17 cellular contexts compared by ENCODE assay signal in the genomic region with DNA sequence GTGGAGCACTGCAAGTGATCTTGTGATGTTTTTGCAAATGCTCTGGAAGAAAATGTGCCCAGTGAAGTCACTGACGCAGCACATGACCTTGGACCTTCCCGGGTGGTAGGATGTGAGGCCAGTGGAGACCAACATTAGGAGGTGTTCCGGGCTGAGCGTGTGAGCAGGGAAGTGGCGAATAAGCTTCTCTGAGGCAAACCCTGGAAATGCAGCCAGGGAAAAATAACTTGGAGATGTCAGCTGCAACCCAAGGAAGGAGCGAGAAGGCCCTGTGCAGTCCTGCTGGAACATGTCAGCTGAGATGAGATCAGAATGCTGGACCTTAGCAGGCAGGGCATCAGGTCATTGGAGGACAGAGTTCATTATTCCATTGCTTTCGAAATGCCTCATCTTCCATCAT. TPM values are rescaled to one million over a fixed set of nuclear protein-coding genes. Genes with fewer than 3 reads are reported as not detected.
DNase-seq lines count a peak whose midpoint lies in the region; ATAC-seq and TF ChIP-seq lines count a peak whose summit lies in the region.
"Had no signal": no experiment of that assay in that cellular context is flagged by ENCODE, and none has a peak within 500 bp of the region (broad histone marks: within the 10 kb centered on the region; RNA-seq: fewer than 3 reads in every experiment).

No MANE protein-coding gene starts in this region.

- H3K9me3 ChIP-seq in ascending aorta (no peaks in the 10 kb centered on the region), mucosa of descending colon (no peaks in the 10 kb centered on the region), upper lobe of left lung (no peaks in the 10 kb centered on the region), WERI-Rb-1 (ENCODE audit: severe bottlenecking) (no peaks in the 10 kb centered on the region), endodermal cell (ENCODE audit: control insufficient read depth, low read length) (no peaks in the 10 kb centered on the region)
- H3K9me3 ChIP-seq: breast epithelium, HAP-1, Peyer's patch had no signal

- H3K27me3 ChIP-seq in ascending aorta (no peaks in the 10 kb centered on the region), upper lobe of left lung (no peaks in the 10 kb centered on the region), WERI-Rb-1 (ENCODE audit: insufficient read depth, low read depth, severe bottlenecking) (no peaks in the 10 kb centered on the region), endodermal cell (ENCODE audit: control insufficient read depth, insufficient read depth, low read length, poor library complexity, severe bottlenecking) (peaks cover 22% of the 10 kb centered on the region)
- H3K27me3 ChIP-seq: breast epithelium, Peyer's patch had no signal

- CTCF ChIA-PET in activated CD4-positive, alpha-beta T cell treated with anti-CD3 and anti-CD28 coated beads for 36 hours (lab: Charles Lee) = no interaction called here

- no peaks in the 10 kb centered on the region for H3K36me3 ChIP-seq in ascending aorta
- H3K36me3 ChIP-seq in mucosa of descending colon (ENCODE audit: low read depth) = no peaks in the 10 kb centered on the region
- no peaks in the 10 kb centered on the region for H3K36me3 ChIP-seq in upper lobe of left lung
- H3K36me3 ChIP-seq in WERI-Rb-1 = no peaks in the 10 kb centered on the region
- no peaks in the 10 kb centered on the region for H3K36me3 ChIP-seq in endodermal cell (ENCODE audit: control insufficient read depth, insufficient read depth, low read length)
- H3K36me3 ChIP-seq: breast epithelium, HAP-1, Peyer's patch had no signal

- H3K27me3 Mint-ChIP-seq in endodermal cell (ENCODE audit: insufficient read depth) = peaks cover 64% of the 10 kb centered on the region
- peaks cover 2% of the 10 kb centered on the region for H3K27me3 Mint-ChIP-seq in activated CD4-positive, alpha-beta T cell treated with anti-CD3 and anti-CD28 coated beads for 36 hours
- H3K27me3 Mint-ChIP-seq: activated naive CD4-positive, alpha-beta T cell treated with anti-CD3 and anti-CD28 coated beads, Interleukin-2, amount 50 U/mL, for 24 hours had no signal

- H3K27ac Mint-ChIP-seq in endodermal cell = no peak overlapping the region
- no peak overlapping the region for H3K27ac Mint-ChIP-seq in activated CD4-positive, alpha-beta T cell treated with anti-CD3 and anti-CD28 coated beads for 36 hours
- H3K27ac Mint-ChIP-seq: activated naive CD4-positive, alpha-beta T cell treated with anti-CD3 and anti-CD28 coated beads, Interleukin-2, amount 50 U/mL, for 24 hours had no signal

- DNase-seq in ascending aorta (ENCODE audit: low spot score in 2 of 2) (peak; percentile 26 to 76), fibroblast of mammary gland (ENCODE audit: low read depth) (peak; percentile 84), mucosa of descending colon (peak in 1 of 3 donors; percentile 13), upper lobe of left lung (peak in 1 of 2 donors; percentile 25), WERI-Rb-1 (no peak), endodermal cell (no peak), hepatic stellate cell (ENCODE audit: low spot score) (no peak)
- DNase-seq in activated CD4-positive, alpha-beta T cell treated with anti-CD3 and anti-CD28 coated beads for 36 hours = no peak
- DNase-seq: activated CD4-positive, alpha-beta T cell treated with anti-CD3 and anti-CD28 coated beads, Interleukin-2, amount 50 U/mL, for 1 hour; foreskin melanocyte; KBM-7; NCI-H1105 treated with DMSO at 0.1 percent for 48 hours; NCI-H774 had no signal

- no peak overlapping the region for H3K9ac ChIP-seq in endodermal cell (ENCODE audit: extremely low read depth, low read length, poor library complexity, severe bottlenecking)

- peak in 1 of 4 donors; percentile 72 for TF ChIP-seq EP300 in upper lobe of left lung (IDR thresholded peaks at IDR 0.05)

- peaks cover 6% of the 10 kb centered on the region for H3K9me3 Mint-ChIP-seq in endodermal cell
- H3K9me3 Mint-ChIP-seq in activated CD4-positive, alpha-beta T cell treated with anti-CD3 and anti-CD28 coated beads for 36 hours (ENCODE audit: low read depth) = peaks cover 2% of the 10 kb centered on the region
- H3K9me3 Mint-ChIP-seq: activated naive CD4-positive, alpha-beta T cell treated with anti-CD3 and anti-CD28 coated beads, Interleukin-2, amount 50 U/mL, for 24 hours had no signal

- H3K4me3 ChIP-seq in ascending aorta (no peak overlapping the region), fibroblast of mammary gland (ENCODE audit: control insufficient read depth, low read depth, low read length) (no peak overlapping the region), mucosa of descending colon (no peak overlapping the region), upper lobe of left lung (no peak overlapping the region), WERI-Rb-1 (ENCODE audit: low read depth, low read length) (no peak overlapping the region), endodermal cell (ENCODE audit: low read length) (no peak overlapping the region)
- H3K4me3 ChIP-seq: breast epithelium, HAP-1, Peyer's patch had no signal

- 63 to 66% methylated on average over 7 of the region's 7 CpGs for WGBS in upper lobe of left lung, 2 donors
- WGBS in endodermal cell (ENCODE audit: insufficient coverage in 1 of 2, insufficient read length in 1 of 2), 2 experiments = 90 to 94% methylated on average over 7 of the region's 7 CpGs

- TF ChIP-seq CTCF in ascending aorta (IDR thresholded peaks at IDR 0.05) = no peak
- no peak for TF ChIP-seq CTCF in fibroblast of mammary gland (conservative IDR thresholded peaks at IDR 0.05; ENCODE audit: control insufficient read depth, insufficient read depth, low read depth, low read length)
- no peak for TF ChIP-seq CTCF in mucosa of descending colon (IDR thresholded peaks at IDR 0.05)
- TF ChIP-seq CTCF in upper lobe of left lung (IDR thresholded peaks at IDR 0.05) = no peak
- no peak for TF ChIP-seq CTCF in WERI-Rb-1 (IDR thresholded peaks at IDR 0.05; ENCODE audit: low read depth, low read length)
- no peak for TF ChIP-seq CTCF in endodermal cell (conservative IDR thresholded peaks at IDR 0.05)

- intact Hi-C loops in ascending aorta (cut with DNase I) (no loop called here), mucosa of descending colon (cut with DNase I, micrococcal nuclease) (no loop called here)
- intact Hi-C loops in activated CD4-positive, alpha-beta T cell treated with anti-CD3 and anti-CD28 coated beads for 36 hours (cut with DNase I, micrococcal nuclease) = no loop called here

- no peaks in the 10 kb centered on the region for H3K36me3 Mint-ChIP-seq in endodermal cell (ENCODE audit: low read depth)
- no peaks in the 10 kb centered on the region for H3K36me3 Mint-ChIP-seq in activated CD4-positive, alpha-beta T cell treated with anti-CD3 and anti-CD28 coated beads for 36 hours (ENCODE audit: low read depth)
- H3K36me3 Mint-ChIP-seq: activated naive CD4-positive, alpha-beta T cell treated with anti-CD3 and anti-CD28 coated beads, Interleukin-2, amount 50 U/mL, for 24 hours had no signal

- H3K4me3 Mint-ChIP-seq in endodermal cell = no peak overlapping the region
- H3K4me3 Mint-ChIP-seq in activated CD4-positive, alpha-beta T cell treated with anti-CD3 and anti-CD28 coated beads for 36 hours = no peak overlapping the region
- H3K4me3 Mint-ChIP-seq: activated naive CD4-positive, alpha-beta T cell treated with anti-CD3 and anti-CD28 coated beads, Interleukin-2, amount 50 U/mL, for 24 hours had no signal

- no peaks in the 10 kb centered on the region for H3K4me1 Mint-ChIP-seq in endodermal cell
- no peaks in the 10 kb centered on the region for H3K4me1 Mint-ChIP-seq in activated CD4-positive, alpha-beta T cell treated with anti-CD3 and anti-CD28 coated beads for 36 hours
- H3K4me1 Mint-ChIP-seq: activated naive CD4-positive, alpha-beta T cell treated with anti-CD3 and anti-CD28 coated beads, Interleukin-2, amount 50 U/mL, for 24 hours had no signal

- H3K4me1 ChIP-seq in ascending aorta = peaks cover 0 to 16% of the 10 kb centered on the region in 2 donors
- H3K4me1 ChIP-seq in mucosa of descending colon (ENCODE audit: low read depth) = no peaks in the 10 kb centered on the region
- H3K4me1 ChIP-seq in upper lobe of left lung = no peaks in the 10 kb centered on the region
- H3K4me1 ChIP-seq in endodermal cell (ENCODE audit: control insufficient read depth, insufficient read depth, low read length) = no peaks in the 10 kb centered on the region
- H3K4me1 ChIP-seq: breast epithelium, Peyer's patch had no signal

- TF ChIP-seq POLR2A in upper lobe of left lung (IDR thresholded peaks at IDR 0.05) = no peak

- POLR2A ChIA-PET in activated CD4-positive, alpha-beta T cell treated with anti-CD3 and anti-CD28 coated beads for 36 hours (lab: Charles Lee) = no interaction called here

- H3K27ac ChIP-seq in ascending aorta (peak overlapping the region; percentile 74 to 75), upper lobe of left lung (peak overlapping the region in 2 of 4 donors; percentile 21 to 40), WERI-Rb-1 (no peak overlapping the region), endodermal cell (ENCODE audit: low read depth, low read length) (no peak overlapping the region)

- ATAC-seq in mucosa of descending colon = peak; percentile 34
- ATAC-seq in upper lobe of left lung (ENCODE audit: low FRiP score in 2 of 2) = peak; percentile 71 to 76
- no peak for ATAC-seq in activated CD4-positive, alpha-beta T cell treated with anti-CD3 and anti-CD28 coated beads for 36 hours

RNA-seq across cellular contexts. Expression of gene SDK1, which starts 18.6 kb away (rescaled TPM):
- total RNA-seq in ascending aorta = 13.3 TPM
- total RNA-seq in mucosa of descending colon = 10 to 100 TPM in 1 of 3 donors, 1 to 10 TPM in 2; 2.7 to 20.2 (median 4.2) TPM
- 10 to 100 TPM in 4 of 6 donors, 1 to 10 TPM in 2; 9.3 to 90.1 (median 11.8) TPM for total RNA-seq in upper lobe of left lung
- total RNA-seq in endodermal cell = 10 to 100 TPM; 22.7 to 23.1 TPM
- 8.3 TPM for polyA plus RNA-seq in endodermal cell (2013, experiment 1 of 2)
- 6.5 TPM for polyA plus RNA-seq in endodermal cell (2013, experiment 2 of 2)
- total RNA-seq in activated CD4-positive, alpha-beta T cell treated with anti-CD3 and anti-CD28 coated beads for 36 hours = 1 to 10 TPM; 1.1 to 1.9 TPM

Comparison
In these comparisons a context has a peak if more than half of its experiments do, and no peak if none do; other contexts are left out.
1. DNase-seq: peak in ascending aorta (2 of 2) and fibroblast of mammary gland (single experiment); none in WERI-Rb-1 (single experiment), endodermal cell (single experiment), hepatic stellate cell (single experiment) and activated CD4-positive, alpha-beta T cell treated with anti-CD3 and anti-CD28 coated beads for 36 hours (single experiment).
2. H3K27ac ChIP-seq: peak in ascending aorta (2 of 2); none in WERI-Rb-1 (single experiment) and endodermal cell (single experiment).